ENCODE assay signal across 15 cellular contexts in the genomic region with DNA sequence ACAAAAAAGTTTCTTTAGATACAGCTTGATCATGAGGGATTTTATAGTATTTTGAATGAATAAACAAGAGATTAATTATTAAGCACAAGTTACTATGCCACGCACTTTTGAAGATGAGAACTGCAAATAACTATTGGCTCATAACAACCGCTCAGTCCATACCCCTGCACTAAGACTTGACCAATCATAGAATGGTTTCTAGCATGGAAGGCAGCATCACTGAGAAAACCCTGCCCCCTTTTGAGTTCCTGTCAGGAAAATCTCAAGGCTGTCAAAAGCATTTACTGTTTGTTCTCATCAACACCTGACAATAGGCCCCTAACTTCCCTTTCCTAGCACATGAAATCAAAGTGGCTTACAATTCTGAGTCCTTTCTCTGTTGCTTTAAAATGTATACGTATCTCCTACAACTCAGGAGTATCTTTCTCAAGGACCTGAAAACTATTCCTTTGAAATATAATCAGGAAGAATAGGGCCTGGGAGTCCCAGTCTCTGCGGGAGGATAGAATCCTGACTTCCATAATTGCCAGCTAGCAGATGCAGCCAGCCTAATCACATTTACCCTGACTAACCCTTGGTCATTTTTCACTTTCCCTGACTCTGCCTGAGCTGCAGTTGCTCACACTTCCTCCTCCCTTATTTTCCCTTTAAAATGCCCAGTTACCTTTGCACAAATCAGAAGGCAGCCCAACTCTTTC. TPM values are rescaled to one million over a fixed set of nuclear protein-coding genes. Genes with fewer than 3 reads are reported as not detected.
DNase-seq lines count a peak whose midpoint lies in the region; ATAC-seq, FAIRE-seq and TF ChIP-seq lines count a peak whose summit lies in the region.
"Had no signal": no experiment of that assay in that cellular context is flagged by ENCODE, and none has a peak within 500 bp of the region (broad histone marks: within the 10 kb centered on the region; RNA-seq: fewer than 3 reads in every experiment).

No MANE protein-coding gene starts in this region.

- TF ChIP-seq CTCF in gastrocnemius medialis (IDR thresholded peaks at IDR 0.05 in 4 of 5, conservative IDR thresholded peaks at IDR 0.05 in 1 of 5) (no peak), mammary epithelial cell (conservative IDR thresholded peaks at IDR 0.05 in 1 of 2, IDR thresholded peaks at IDR 0.05 in 1 of 2; ENCODE audit: extremely low read depth in 1 of 2, insufficient read depth in 1 of 2, low read depth in 1 of 2, low read length in 2 of 2) (no peak), GM13977 (IDR thresholded peaks at IDR 0.05; ENCODE audit: extremely low read depth, insufficient read depth, missing control alignments) (no peak)

- TF ChIP-seq POLR2A in H54 (IDR thresholded peaks at IDR 0.05; ENCODE audit: low read depth, low read length) (no peak), gastrocnemius medialis (IDR thresholded peaks at IDR 0.05) (no peak)

- H3K4me2 ChIP-seq in mammary epithelial cell (ENCODE audit: insufficient read depth, low read depth, low read length), result no peak overlapping the region

- no peak for DNase-seq in H54 (ENCODE audit: insufficient read length, low spot score)
- peak; percentile 43 for DNase-seq in RCC 7860 (ENCODE audit: low spot score)
- DNase-seq in left cardiac atrium, result no peak
- no peak for DNase-seq in gastrocnemius medialis
- no peak for DNase-seq in hepatic stellate cell (ENCODE audit: low spot score)
- DNase-seq in mammary epithelial cell, result no peak
- DNase-seq in GM13977 (ENCODE audit: low spot score), result no peak
- DNase-seq: activated CD4-positive, alpha-beta T cell treated with anti-CD3 and anti-CD28 coated beads, Interleukin-2, amount 50 U/mL, for 48 hours; activated gamma-delta T cell treated with Interleukin-2 at 50 U/mL for 16 hours; body of pancreas; GOT3; hippocampal formation; mesendoderm; NCI-H187; T-helper 17 cell had no signal

- H3K79me2 ChIP-seq in mammary epithelial cell (ENCODE audit: insufficient read depth, low read length), result no peaks in the 10 kb centered on the region

- H3K9me3 ChIP-seq in gastrocnemius medialis, result no peaks in the 10 kb centered on the region
- H3K9me3 ChIP-seq in mammary epithelial cell (replicated peaks; ENCODE audit: insufficient read depth, low read length), result no peaks in the 10 kb centered on the region
- H3K9me3 ChIP-seq: body of pancreas had no signal

- BruUV-seq in mammary epithelial cell (replicated peaks; lab: Mats Ljungman, UMichigan), result no TSS peak

- dilution Hi-C loops in mammary epithelial cell (cut with HindIII; ENCODE audit: low sequenced_read_pairs), result no loop called here

- no peaks in the 10 kb centered on the region for H3K36me3 ChIP-seq in gastrocnemius medialis
- no peaks in the 10 kb centered on the region for H3K36me3 ChIP-seq in mammary epithelial cell (ENCODE audit: insufficient read depth, low read length)

- intact Hi-C loops in left cardiac atrium (cut with DNase I), result no loop called here
- intact Hi-C loops in gastrocnemius medialis (cut with DNase I; ENCODE audit: low total_unique reads), result no loop called here
- intact Hi-C loops in mammary epithelial cell (cut with micrococcal nuclease), result loop anchor here (5.0 kb wide), 1 partner anchor 67 kb away; no protein-coding TSS in a partner anchor

- H3K27me3 ChIP-seq in gastrocnemius medialis (no peaks in the 10 kb centered on the region), mammary epithelial cell (ENCODE audit: insufficient read depth, low read length) (no peaks in the 10 kb centered on the region)
- H3K27me3 ChIP-seq: body of pancreas had no signal

- no peaks in the 10 kb centered on the region for H3K4me1 ChIP-seq in gastrocnemius medialis
- H3K4me1 ChIP-seq in mammary epithelial cell (ENCODE audit: insufficient read depth, low read length), result peaks cover 30% of the 10 kb centered on the region

- CTCF ChIA-PET in mammary epithelial cell (lab: Charles Lee; ENCODE audit: low non-redundant PET), result interaction anchor here (0.6 kb wide), 1 partner anchor 110 kb away, joined by 5 read pairs; no protein-coding TSS in a partner anchor

- H3K9ac ChIP-seq in mammary epithelial cell (ENCODE audit: insufficient read depth, low read length), result no peak overlapping the region

- H3K27ac ChIP-seq in gastrocnemius medialis, result peak overlapping the region in 3 of 4 donors; percentile 46 to 54 (median 47)
- no peak overlapping the region for H3K27ac ChIP-seq in mammary epithelial cell (ENCODE audit: insufficient read depth, low read depth, low read length)

- FAIRE-seq in H54 (lab: Jason Lieb, UNC) (peak; percentile 15), RCC 7860 (lab: Jason Lieb, UNC) (peak; percentile 46)

- no peaks in the 10 kb centered on the region for H4K20me1 ChIP-seq in mammary epithelial cell (ENCODE audit: insufficient read depth, low read length)

- H2AFZ ChIP-seq in mammary epithelial cell (ENCODE audit: low read depth, low read length), result no peak overlapping the region

- in situ Hi-C loops in gastrocnemius medialis (cut with MboI; ENCODE audit: low sequenced_read_pairs in 4 of 4), result no loop called here
- in situ Hi-C loops in mammary epithelial cell (cut with MboI; ENCODE audit: low sequenced_read_pairs in 2 of 2), result no loop called here
- in situ Hi-C loops in GM13977 (cut with MboI; ENCODE audit: low pct_unique_long_range_greater_than_20kb, low sequenced_read_pairs, unreplicated experiment), result no loop called here

- ATAC-seq in left cardiac atrium (peak; percentile 70 to 79), gastrocnemius medialis (no peak)
- ATAC-seq: body of pancreas, T-helper 17 cell had no signal

- H3K4me3 ChIP-seq in gastrocnemius medialis (no peak overlapping the region), mammary epithelial cell (replicated peaks in 1 of 3; ENCODE audit: insufficient read depth in 1 of 3, low read depth in 2 of 3, low read length in 3 of 3) (no peak overlapping the region)
- H3K4me3 ChIP-seq: body of pancreas had no signal

- WGBS in mammary epithelial cell (ENCODE audit: low coverage, missing lambda C conversion rate), result 99% methylated on average over 4 of the region's 4 CpGs

RNA-seq across cellular contexts. Expression of gene MMD, which starts 9.0 kb away (rescaled TPM):
- total RNA-seq in left cardiac atrium, result 10 to 100 TPM; 26.8 to 29.1 TPM
- total RNA-seq in gastrocnemius medialis, result 10 to 100 TPM in 2 of 4 donors, 1 to 10 TPM in 2; 4.6 to 25.7 (median 11.3) TPM
- total RNA-seq in mammary epithelial cell, result 1 to 10 TPM; 7.8 to 9.0 TPM
- polyA plus RNA-seq in mammary epithelial cell, result 4.3 TPM
- polyA minus RNA-seq in mammary epithelial cell, result 1.9 TPM

Comparison
In these comparisons a context has a peak if more than half of its experiments do, and no peak if none do; other contexts are left out.
1. ATAC-seq: peak in left cardiac atrium (2 of 2); none in gastrocnemius medialis (0 of 2).